33 cellular contexts compared by ENCODE assay signal in the genomic region with DNA sequence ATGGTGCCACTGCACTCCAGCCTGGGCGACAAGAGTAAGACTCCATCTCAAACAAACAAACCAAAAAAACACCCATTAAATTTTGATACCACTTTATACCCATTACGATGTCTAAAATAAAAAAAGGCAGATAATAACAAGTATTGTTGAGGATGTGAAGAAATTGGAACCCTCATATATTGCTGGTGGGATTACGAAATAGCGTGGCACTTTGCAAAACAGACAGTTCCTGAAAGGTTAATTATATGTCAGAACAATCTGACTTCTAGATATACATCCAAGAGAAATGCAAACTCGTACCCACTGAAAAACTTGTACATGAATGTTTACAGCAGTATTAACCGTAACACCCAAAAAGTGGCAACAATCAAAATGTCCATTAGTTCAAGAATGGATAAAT.
"Had no signal": no experiment of that assay in that cellular context is flagged by ENCODE, and none has a peak within 500 bp of the region (broad histone marks: within the 10 kb centered on the region; RNA-seq: fewer than 3 reads in every experiment).

No MANE protein-coding gene starts in this region.

- H3K4me3 Mint-ChIP-seq: activated CD4-positive, alpha-beta memory T cell treated with anti-CD3 and anti-CD28 coated beads, Interleukin-2, amount 10 ng/mL, durations not matched to agents 7 days and 5 days; activated CD4-positive, alpha-beta T cell treated with anti-CD3 and anti-CD28 coated beads for 36 hours; activated CD4-positive, alpha-beta T cell treated with anti-CD3 and anti-CD28 coated beads, Interleukin-2, amount 10 ng/mL, durations not matched to agents 7 days and 5 days; activated naive CD4-positive, alpha-beta T cell treated with anti-CD3 and anti-CD28 coated beads, Interleukin-2, amount 10 ng/mL, durations not matched to agents 7 days and 5 days; activated naive CD8-positive, alpha-beta T cell treated with anti-CD3 and anti-CD28 coated beads, Interleukin-2, amount 10 ng/mL, durations not matched to agents 7 days and 5 days; activated T-cell treated with anti-CD3 and anti-CD28 coated beads, Interleukin-2, amount 50 U/mL, for 24 hours; activated T-cell treated with anti-CD3 and anti-CD28 coated beads, Interleukin-2, amount 50 U/mL, for 72 hours; brain; T-helper 2 cell treated with Interferon-gamma antibody and Interleukin-4, amounts not matched to agents 5 μg/mL and 100 μg/mL, for 36 hours had no signal

- H3K4me1 ChIP-seq: ascending aorta, breast epithelium, colonic mucosa had no signal

- H3K27ac ChIP-seq: ascending aorta, breast epithelium, cardiac muscle cell, colonic mucosa, epithelial cell of prostate, esophagus squamous epithelium, gastroesophageal sphincter, heart right ventricle, hepatocyte had no signal

- H3K27ac Mint-ChIP-seq: activated CD4-positive, alpha-beta memory T cell treated with anti-CD3 and anti-CD28 coated beads, Interleukin-2, amount 10 ng/mL, durations not matched to agents 7 days and 5 days; activated CD4-positive, alpha-beta T cell treated with anti-CD3 and anti-CD28 coated beads for 36 hours; activated CD4-positive, alpha-beta T cell treated with anti-CD3 and anti-CD28 coated beads, Interleukin-2, amount 10 ng/mL, durations not matched to agents 7 days and 5 days; activated naive CD4-positive, alpha-beta T cell treated with anti-CD3 and anti-CD28 coated beads, Interleukin-2, amount 10 ng/mL, durations not matched to agents 7 days and 5 days; activated naive CD4-positive, alpha-beta T cell treated with anti-CD3 and anti-CD28 coated beads, Interleukin-2, amount 50 U/mL, for 72 hours; activated naive CD8-positive, alpha-beta T cell treated with anti-CD3 and anti-CD28 coated beads, Interleukin-2, amount 10 ng/mL, durations not matched to agents 7 days and 5 days; activated T-cell treated with anti-CD3 and anti-CD28 coated beads, Interleukin-2, amount 50 U/mL, for 24 hours; brain; T-helper 2 cell treated with Interferon-gamma antibody and Interleukin-4, amounts not matched to agents 5 μg/mL and 100 μg/mL, for 36 hours had no signal

- FAIRE-seq: endometrium, endothelial cell of umbilical vein had no signal

- H3K9me3 Mint-ChIP-seq: activated CD4-positive, alpha-beta memory T cell treated with anti-CD3 and anti-CD28 coated beads, Interleukin-2, amount 10 ng/mL, durations not matched to agents 7 days and 5 days; activated CD4-positive, alpha-beta T cell treated with anti-CD3 and anti-CD28 coated beads, Interleukin-2, amount 10 ng/mL, durations not matched to agents 7 days and 5 days; activated naive CD4-positive, alpha-beta T cell treated with anti-CD3 and anti-CD28 coated beads, Interleukin-2, amount 10 ng/mL, durations not matched to agents 7 days and 5 days; activated naive CD4-positive, alpha-beta T cell treated with anti-CD3 and anti-CD28 coated beads, Interleukin-2, amount 50 U/mL, for 72 hours; activated naive CD8-positive, alpha-beta T cell treated with anti-CD3 and anti-CD28 coated beads, Interleukin-2, amount 10 ng/mL, durations not matched to agents 7 days and 5 days; activated T-cell treated with anti-CD3 and anti-CD28 coated beads, Interleukin-2, amount 50 U/mL, for 24 hours; activated T-cell treated with anti-CD3 and anti-CD28 coated beads, Interleukin-2, amount 50 U/mL, for 72 hours; brain; T-helper 2 cell treated with Interferon-gamma antibody and Interleukin-4, amounts not matched to agents 5 μg/mL and 100 μg/mL, for 36 hours had no signal

- H3K27me3 Mint-ChIP-seq: activated CD4-positive, alpha-beta memory T cell treated with anti-CD3 and anti-CD28 coated beads, Interleukin-2, amount 10 ng/mL, durations not matched to agents 7 days and 5 days; activated CD4-positive, alpha-beta T cell treated with anti-CD3 and anti-CD28 coated beads for 36 hours; activated CD4-positive, alpha-beta T cell treated with anti-CD3 and anti-CD28 coated beads, Interleukin-2, amount 10 ng/mL, durations not matched to agents 7 days and 5 days; activated naive CD4-positive, alpha-beta T cell treated with anti-CD3 and anti-CD28 coated beads, Interleukin-2, amount 10 ng/mL, durations not matched to agents 7 days and 5 days; activated naive CD8-positive, alpha-beta T cell treated with anti-CD3 and anti-CD28 coated beads, Interleukin-2, amount 10 ng/mL, durations not matched to agents 7 days and 5 days; activated T-cell treated with anti-CD3 and anti-CD28 coated beads, Interleukin-2, amount 50 U/mL, for 24 hours; brain had no signal

- H3K27me3 ChIP-seq: ascending aorta, breast epithelium, cardiac muscle cell, colonic mucosa, esophagus squamous epithelium, gastroesophageal sphincter, heart right ventricle, hepatocyte had no signal

- H2AFZ ChIP-seq: hepatocyte had no signal

- H3K9me3 ChIP-seq: ascending aorta, breast epithelium, colonic mucosa, esophagus squamous epithelium, gastroesophageal sphincter, heart right ventricle had no signal

- H3K79me2 ChIP-seq: hepatocyte had no signal

- DNase-seq: activated CD4-positive, alpha-beta memory T cell treated with anti-CD3 and anti-CD28 coated beads, Interleukin-2, amount 10 ng/mL, durations not matched to agents 7 days and 5 days; activated CD4-positive, alpha-beta T cell treated with anti-CD3 and anti-CD28 coated beads for 36 hours; activated CD4-positive, alpha-beta T cell treated with anti-CD3 and anti-CD28 coated beads, Interleukin-2, amount 10 ng/mL, durations not matched to agents 7 days and 5 days; activated CD4-positive, alpha-beta T cell treated with anti-CD3 and anti-CD28 coated beads, Interleukin-2, amount 50 U/mL, for 4 hours; activated CD4-positive, CD25-positive, alpha-beta regulatory T cell; activated CD4-positive, CD25-positive, alpha-beta regulatory T cell treated with anti-CD3 and anti-CD28 coated beads, Interleukin-2, amount 50 U/mL, for 72 hours; activated CD8-positive, alpha-beta memory T cell treated with anti-CD3 and anti-CD28 coated beads, Interleukin-2, amount 50 U/mL, for 48 hours; activated gamma-delta T cell; activated naive CD4-positive, alpha-beta T cell; activated naive CD4-positive, alpha-beta T cell treated with anti-CD3 and anti-CD28 coated beads, Interleukin-2, amount 10 ng/mL, durations not matched to agents 7 days and 5 days; activated naive CD8-positive, alpha-beta T cell treated with anti-CD3 and anti-CD28 coated beads, Interleukin-2, amount 10 ng/mL, durations not matched to agents 7 days and 5 days; activated T-cell treated with anti-CD3 and anti-CD28 coated beads for 4 hours; activated T-cell treated with anti-CD3 and anti-CD28 coated beads, Interleukin-2, amount 50 U/mL, for 24 hours; activated T-cell treated with anti-CD3 and anti-CD28 coated beads, Interleukin-2, amount 50 U/mL, for 72 hours; central memory CD4-positive, alpha-beta T cell; cerebellar nuclear complex; colonic mucosa; effector CD8-positive, alpha-beta T cell; esophagus squamous epithelium; foreskin melanocyte; heart right ventricle; T1000 had no signal

- H3K4me2 ChIP-seq: hepatocyte had no signal

- H3K4me3 ChIP-seq: ascending aorta, breast epithelium, cardiac muscle cell, colonic mucosa, esophagus squamous epithelium, gastroesophageal sphincter, heart right ventricle, hepatocyte had no signal
